In the genomic region with DNA sequence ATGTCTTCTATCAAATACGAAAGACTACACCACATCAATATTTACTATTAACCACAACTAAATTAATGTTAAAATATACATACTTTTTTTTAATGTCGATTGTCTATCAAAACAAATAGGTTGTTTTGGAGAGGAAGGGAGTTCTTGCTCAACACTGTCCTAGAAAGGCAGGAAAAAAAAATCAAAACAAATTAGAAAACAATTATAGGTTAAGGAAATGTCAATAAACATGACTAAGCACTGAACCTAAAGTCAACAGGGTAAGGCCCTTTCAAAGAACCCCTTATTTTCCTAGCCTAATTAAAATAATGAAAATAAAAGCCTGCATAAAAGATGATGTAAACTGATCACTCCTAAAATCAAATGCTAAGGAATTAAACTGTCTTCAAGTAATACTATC, we compare ENCODE assay signal across 1 cellular context.
A peak's percentile ranks its signal among the peaks of the same experiment; 100 is the strongest.
TF ChIP-seq lines count a peak whose summit lies in the region.

No MANE protein-coding gene starts in this region.

TF ChIP-seq in HepG2, 621 proteins besides CTCF, POLR2A, EP300 and RAD21 (continued from another document):
- TF ChIP-seq, protein P1, sequence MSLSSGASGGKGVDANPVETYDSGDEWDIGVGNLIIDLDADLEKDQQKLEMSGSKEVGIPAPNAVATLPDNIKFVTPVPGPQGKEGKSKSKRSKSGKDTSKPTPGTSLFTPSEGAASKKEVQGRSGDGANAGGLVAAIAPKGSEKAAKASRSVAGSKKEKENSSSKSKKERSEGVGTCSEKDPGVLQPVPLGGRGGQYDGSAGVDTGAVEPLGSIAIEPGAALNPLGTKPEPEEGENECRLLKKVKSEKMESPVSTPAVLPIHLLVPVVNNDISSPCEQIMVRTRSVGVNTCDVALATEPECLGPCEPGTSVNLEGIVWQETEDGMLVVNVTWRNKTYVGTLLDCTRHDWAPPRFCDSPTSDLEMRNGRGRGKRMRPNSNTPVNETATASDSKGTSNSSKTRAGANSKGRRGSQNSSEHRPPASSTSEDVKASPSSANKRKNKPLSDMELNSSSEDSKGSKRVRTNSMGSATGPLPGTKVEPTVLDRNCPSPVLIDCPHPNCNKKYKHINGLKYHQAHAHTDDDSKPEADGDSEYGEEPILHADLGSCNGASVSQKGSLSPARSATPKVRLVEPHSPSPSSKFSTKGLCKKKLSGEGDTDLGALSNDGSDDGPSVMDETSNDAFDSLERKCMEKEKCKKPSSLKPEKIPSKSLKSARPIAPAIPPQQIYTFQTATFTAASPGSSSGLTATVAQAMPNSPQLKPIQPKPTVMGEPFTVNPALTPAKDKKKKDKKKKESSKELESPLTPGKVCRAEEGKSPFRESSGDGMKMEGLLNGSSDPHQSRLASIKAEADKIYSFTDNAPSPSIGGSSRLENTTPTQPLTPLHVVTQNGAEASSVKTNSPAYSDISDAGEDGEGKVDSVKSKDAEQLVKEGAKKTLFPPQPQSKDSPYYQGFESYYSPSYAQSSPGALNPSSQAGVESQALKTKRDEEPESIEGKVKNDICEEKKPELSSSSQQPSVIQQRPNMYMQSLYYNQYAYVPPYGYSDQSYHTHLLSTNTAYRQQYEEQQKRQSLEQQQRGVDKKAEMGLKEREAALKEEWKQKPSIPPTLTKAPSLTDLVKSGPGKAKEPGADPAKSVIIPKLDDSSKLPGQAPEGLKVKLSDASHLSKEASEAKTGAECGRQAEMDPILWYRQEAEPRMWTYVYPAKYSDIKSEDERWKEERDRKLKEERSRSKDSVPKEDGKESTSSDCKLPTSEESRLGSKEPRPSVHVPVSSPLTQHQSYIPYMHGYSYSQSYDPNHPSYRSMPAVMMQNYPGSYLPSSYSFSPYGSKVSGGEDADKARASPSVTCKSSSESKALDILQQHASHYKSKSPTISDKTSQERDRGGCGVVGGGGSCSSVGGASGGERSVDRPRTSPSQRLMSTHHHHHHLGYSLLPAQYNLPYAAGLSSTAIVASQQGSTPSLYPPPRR (CRISPR knock-in tag; IDR thresholded peaks at IDR 0.05; ENCODE audit: borderline replicate concordance): no peak
- TF ChIP-seq PAX8 (CRISPR knock-in tag; IDR thresholded peaks at IDR 0.05; ENCODE audit: borderline replicate concordance): no peak
- TF ChIP-seq CEBPB (IDR thresholded peaks at IDR 0.05; ENCODE audit: borderline replicate concordance, low read depth, low read length): peak; percentile 34; the same call in 1 of the 2 replicates
- peak; percentile 56; the same call in 1 of the 2 replicates for TF ChIP-seq ELF3 (CRISPR knock-in tag; IDR thresholded peaks at IDR 0.05)
- no peak for TF ChIP-seq MTF1 (CRISPR knock-in tag; IDR thresholded peaks at IDR 0.05)
- no peak for TF ChIP-seq RCOR2 (CRISPR knock-in tag; IDR thresholded peaks at IDR 0.05)
- TF ChIP-seq SMC3 (IDR thresholded peaks at IDR 0.05; ENCODE audit: low read length): no peak
- TF ChIP-seq TBX3 (IDR thresholded peaks at IDR 0.05; ENCODE audit: borderline replicate concordance): no peak
- peak; percentile 98 for TF ChIP-seq BCL6 (CRISPR knock-in tag; IDR thresholded peaks at IDR 0.05)
- TF ChIP-seq ZNF430 (CRISPR knock-in tag; IDR thresholded peaks at IDR 0.05): no peak
- TF ChIP-seq, protein P2, sequence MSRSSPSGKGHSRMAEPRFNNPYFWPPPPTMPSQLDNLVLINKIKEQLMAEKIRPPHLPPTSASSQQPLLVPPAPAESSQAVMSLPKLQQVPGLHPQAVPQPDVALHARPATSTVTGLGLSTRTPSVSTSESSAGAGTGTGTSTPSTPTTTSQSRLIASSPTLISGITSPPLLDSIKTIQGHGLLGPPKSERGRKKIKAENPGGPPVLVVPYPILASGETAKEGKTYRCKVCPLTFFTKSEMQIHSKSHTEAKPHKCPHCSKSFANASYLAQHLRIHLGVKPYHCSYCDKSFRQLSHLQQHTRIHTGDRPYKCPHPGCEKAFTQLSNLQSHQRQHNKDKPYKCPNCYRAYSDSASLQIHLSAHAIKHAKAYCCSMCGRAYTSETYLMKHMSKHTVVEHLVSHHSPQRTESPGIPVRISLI (CRISPR knock-in tag; IDR thresholded peaks at IDR 0.05; ENCODE audit: borderline replicate concordance): peak; percentile 55; the same call in 1 of the 2 replicates
- no peak for TF ChIP-seq NONO (IDR thresholded peaks at IDR 0.05)
- TF ChIP-seq NONO (CRISPR knock-in tag; conservative IDR thresholded peaks at IDR 0.05): no peak
- TF ChIP-seq CEBPG (CRISPR knock-in tag; IDR thresholded peaks at IDR 0.05): peak; percentile 59; the same call in 1 of the 2 replicates
- TF ChIP-seq MIXL1 (CRISPR knock-in tag; IDR thresholded peaks at IDR 0.05): peak; percentile 70; the same call in 1 of the 2 replicates
- TF ChIP-seq, protein P3, sequence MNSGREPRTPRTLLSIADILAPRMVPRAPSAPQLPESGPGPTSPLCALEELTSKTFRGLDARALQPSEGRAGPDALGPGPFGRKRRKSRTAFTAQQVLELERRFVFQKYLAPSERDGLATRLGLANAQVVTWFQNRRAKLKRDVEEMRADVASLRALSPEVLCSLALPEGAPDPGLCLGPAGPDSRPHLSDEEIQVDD (CRISPR knock-in tag; IDR thresholded peaks at IDR 0.05; ENCODE audit: borderline replicate concordance): no peak
- no peak for TF ChIP-seq FLYWCH1 (CRISPR knock-in tag; IDR thresholded peaks at IDR 0.05)
- TF ChIP-seq MED1 (CRISPR knock-in tag; IDR thresholded peaks at IDR 0.05): peak; percentile 26; the same call in 1 of the 2 replicates
- TF ChIP-seq SOX13 (IDR thresholded peaks at IDR 0.05): no peak
- TF ChIP-seq SOX13 (CRISPR knock-in tag; conservative IDR thresholded peaks at IDR 0.05 in 1 of 2, IDR thresholded peaks at IDR 0.05 in 1 of 2): peak in 1 of 2 experiments; percentile 75; a peak in 2 of 4 replicates
- peak; percentile 45; the same call in 1 of the 2 replicates for TF ChIP-seq GATAD2A (CRISPR knock-in tag; IDR thresholded peaks at IDR 0.05)
- TF ChIP-seq, protein P4, sequence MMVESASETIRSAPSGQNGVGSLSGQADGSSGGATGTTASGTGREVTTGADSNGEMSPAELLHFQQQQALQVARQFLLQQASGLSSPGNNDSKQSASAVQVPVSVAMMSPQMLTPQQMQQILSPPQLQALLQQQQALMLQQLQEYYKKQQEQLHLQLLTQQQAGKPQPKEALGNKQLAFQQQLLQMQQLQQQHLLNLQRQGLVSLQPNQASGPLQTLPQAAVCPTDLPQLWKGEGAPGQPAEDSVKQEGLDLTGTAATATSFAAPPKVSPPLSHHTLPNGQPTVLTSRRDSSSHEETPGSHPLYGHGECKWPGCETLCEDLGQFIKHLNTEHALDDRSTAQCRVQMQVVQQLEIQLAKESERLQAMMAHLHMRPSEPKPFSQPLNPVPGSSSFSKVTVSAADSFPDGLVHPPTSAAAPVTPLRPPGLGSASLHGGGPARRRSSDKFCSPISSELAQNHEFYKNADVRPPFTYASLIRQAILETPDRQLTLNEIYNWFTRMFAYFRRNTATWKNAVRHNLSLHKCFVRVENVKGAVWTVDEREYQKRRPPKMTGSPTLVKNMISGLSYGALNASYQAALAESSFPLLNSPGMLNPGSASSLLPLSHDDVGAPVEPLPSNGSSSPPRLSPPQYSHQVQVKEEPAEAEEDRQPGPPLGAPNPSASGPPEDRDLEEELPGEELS (CRISPR knock-in tag; IDR thresholded peaks at IDR 0.05): peak; percentile 31; the same call in 1 of the 2 replicates
